In genomic region chr13:44757671-44758070, GRCh38 we compare ENCODE assay signal across 1 cellular context.
TF ChIP-seq lines count a peak whose summit lies in the region.

No MANE protein-coding gene starts in this region.

TF ChIP-seq in IMR-90, 13 proteins besides CTCF, POLR2A, EP300 and RAD21:
- no peak for TF ChIP-seq CEBPB (IDR thresholded peaks at IDR 0.05; ENCODE audit: low read depth, low read length)
- no peak for TF ChIP-seq MXI1 (IDR thresholded peaks at IDR 0.05; ENCODE audit: borderline replicate concordance, low read depth, low read length)
- no peak for TF ChIP-seq NFE2L2 (IDR thresholded peaks at IDR 0.05; ENCODE audit: low read depth, low read length)
- no peak for TF ChIP-seq BHLHE40 (IDR thresholded peaks at IDR 0.05; ENCODE audit: low read depth, low read length)
- no peak for TF ChIP-seq RFX5 (IDR thresholded peaks at IDR 0.05; ENCODE audit: low read depth, low read length)
